Comparison of ENCODE assay signal across 8 cellular contexts in genomic region chr1:19288324-19289241, GRCh38. TPM values are rescaled to one million over a fixed set of nuclear protein-coding genes. Genes with fewer than 3 reads are reported as not detected.
DNase-seq lines count a peak whose midpoint lies in the region; ATAC-seq and TF ChIP-seq lines count a peak whose summit lies in the region.
"Not testable (repeated sequence)": the region's sequence is repeated elsewhere in the genome, so short reads cannot be mapped to it uniquely, and the experiment has no call there.

AKR7A3 (minus strand) TSS chr1:19288770; CDS start chr1:19288709, 61 bp downstream.

- not testable (repeated sequence) for H3K27ac ChIP-seq in CD4-positive, alpha-beta T cell (ENCODE audit: low read depth, low read length)

- peak within 1 kb of the TSS; percentile 77 for H3K4me3 ChIP-seq in adipocyte (ENCODE audit: low read length)

- H3K4me1 Mint-ChIP-seq in CD4-positive, alpha-beta T cell (ENCODE audit: low read depth): not testable (repeated sequence)

- H3K27me3 Mint-ChIP-seq in CD4-positive, alpha-beta T cell: peaks cover 14% of the 10 kb centered on the region

- H3K27me3 ChIP-seq in CD4-positive, alpha-beta T cell (ENCODE audit: control insufficient read depth, insufficient read depth, low read length); adipocyte (replicated peaks; ENCODE audit: control insufficient read depth, insufficient read depth, low read length): not testable (repeated sequence)

- not testable (repeated sequence) for H3K4me1 ChIP-seq in adipocyte (ENCODE audit: control insufficient read depth, insufficient read depth, low read length)

- TF ChIP-seq CTCF in CD4-positive, alpha-beta T cell (IDR thresholded peaks at IDR 0.05): not testable (repeated sequence)

- peak; percentile 95 for ATAC-seq in CD4-positive, alpha-beta T cell (ENCODE audit: poor library complexity)
- ATAC-seq in esophagus mucosa (peak; percentile 91), left colon (peak; percentile 81)
- ATAC-seq in stimulated activated naive CD8-positive, alpha-beta T cell treated with anti-CD3 and anti-CD28 coated beads, Interleukin-15, Interleukin-2, amounts not matched to agents 100 U/mL and 50 U/mL, for 24 hours: peak; percentile 85

- POLR2A ChIA-PET in CD4-positive, alpha-beta T cell (lab: Charles Lee): not testable (repeated sequence)

- H3K9ac ChIP-seq in adipocyte (ENCODE audit: low read length): peak within 1 kb of the TSS; percentile 46

- not testable (repeated sequence) for H3K27ac Mint-ChIP-seq in CD4-positive, alpha-beta T cell

- peak; percentile 33 to 65 (median 46) for DNase-seq in CD4-positive, alpha-beta T cell
- DNase-seq in NAMALWA (ENCODE audit: low spot score): peak; percentile 0
- DNase-seq in activated CD4-positive, alpha-beta T cell treated with anti-CD3 and anti-CD28 coated beads for 4 hours: peak; percentile 49 to 52
- DNase-seq in adipocyte (ENCODE audit: low read depth): peak; percentile 48
- peak; percentile 75 to 89 for DNase-seq in left colon
- peak; percentile 9 for DNase-seq in renal cortical epithelial cell (ENCODE audit: low read depth)
- DNase-seq in stimulated activated naive CD8-positive, alpha-beta T cell treated with anti-CD3 and anti-CD28 coated beads, Interleukin-15, Interleukin-2, amounts not matched to agents 100 U/mL and 50 U/mL, for 24 hours: peak; percentile 74

- not testable (repeated sequence) for H3K36me3 ChIP-seq in adipocyte (ENCODE audit: control insufficient read depth, insufficient read depth, low read length, severe bottlenecking)

- H3K4me3 Mint-ChIP-seq in CD4-positive, alpha-beta T cell: peak within 1 kb of the TSS; percentile 67

- H3K9me3 ChIP-seq in CD4-positive, alpha-beta T cell (ENCODE audit: control insufficient read depth, low read length); adipocyte (ENCODE audit: control insufficient read depth, low read length): not testable (repeated sequence)

- not testable (repeated sequence) for H3K9me3 Mint-ChIP-seq in CD4-positive, alpha-beta T cell

- CTCF ChIA-PET in CD4-positive, alpha-beta T cell (lab: Charles Lee): interaction anchor here (1.2 kb wide), 1 partner anchor 24 kb away, joined by 3 read pairs; no protein-coding TSS in a partner anchor

- H3K36me3 Mint-ChIP-seq in CD4-positive, alpha-beta T cell (ENCODE audit: low read depth): peaks cover 19% of the 10 kb centered on the region

- intact Hi-C loops in CD4-positive, alpha-beta T cell (cut with DNase I, micrococcal nuclease); left colon (cut with DNase I, micrococcal nuclease): not testable (repeated sequence)

RNA-seq across cellular contexts. Expression of gene AKR7A3, which starts in this region (rescaled TPM):
- total RNA-seq in CD4-positive, alpha-beta T cell: 1 to 10 TPM in 1 of 2 experiments, under 1 TPM in 1; 0.84 to 1.4 TPM
- total RNA-seq in esophagus mucosa (0.88 TPM), left colon (10 to 100 TPM; 92.5 to 94.3 TPM), renal cortical epithelial cell (0.55 and 1.6 TPM in 2 replicates)

Comparison
In these comparisons a context has a peak if more than half of its experiments do, and no peak if none do; other contexts are left out.
1. RNA of gene AKR7A3 (total RNA-seq): 92.5 to 94.3 TPM in left colon; 0.84 to 1.4 TPM in CD4-positive, alpha-beta T cell, 0.88 TPM in esophagus mucosa (single experiment) and 0.55 to 1.6 TPM in renal cortical epithelial cell; every median in the first group is over 10 times any median in the second.
2. Peak in ATAC-seq in esophagus mucosa; RNA of the gene not detected or under 1 TPM.
3. DNase-seq: peak in every context shown above with its lines; median percentile 82 in left colon; 74 in stimulated activated naive CD8-positive, alpha-beta T cell treated with anti-CD3 and anti-CD28 coated beads, Interleukin-15, Interleukin-2, amounts not matched to agents 100 U/mL and 50 U/mL, for 24 hours; 50 in activated CD4-positive, alpha-beta T cell treated with anti-CD3 and anti-CD28 coated beads for 4 hours; 48 in adipocyte; 46 in CD4-positive, alpha-beta T cell; 9 in renal cortical epithelial cell; 0 in NAMALWA.
4. Peak in every context shown above with its lines, with median percentiles within 50 percentile points of each other: ATAC-seq.